ENCODE assay signal across 8 cellular contexts in genomic region chr2:73112913-73113633, GRCh38. TPM values are rescaled to one million over a fixed set of nuclear protein-coding genes. Genes with fewer than 3 reads are reported as not detected.
DNase-seq lines count a peak whose midpoint lies in the region; ATAC-seq lines count a peak whose summit lies in the region.

Gene RAB11FIP5 (minus strand): TSS chr2:73112948. CDS start chr2:73112777, 171 bp downstream.

- DNase-seq in NCI-H1930 (lab: John Stamatoyannopoulos, UW) (peak; percentile 68 to 75), caudate nucleus (lab: John Stamatoyannopoulos, UW) (peak in 54 of 61 donors; percentile 31 to 85 (median 64)), iPS-NIHi7 (ENCODE audit: extremely low spot score) (peak; percentile 91), amniotic stem cell (lab: John Stamatoyannopoulos, UW) (no peak)
- DNase-seq in activated CD4-positive, CD25-positive, alpha-beta regulatory T cell (lab: John Stamatoyannopoulos, UW) = peak; percentile 54 to 68 (median 61)

- peak; percentile 76 for ATAC-seq in HG02588 (IDR thresholded peaks at IDR 0.05; ENCODE audit: unreplicated experiment)

- peak within 1 kb of the TSS; percentile 87 to 88 (median 88) for H3K9ac ChIP-seq in skeletal muscle tissue (ENCODE audit: low read depth in 1 of 3, low read length in 3 of 3)

- H3K4me1 ChIP-seq in skeletal muscle tissue (ENCODE audit: control insufficient read depth in 3 of 3, insufficient read depth in 3 of 3, low read length in 3 of 3) = peaks cover 25 to 36% (median 30%) of the 10 kb centered on the region in 3 donors

- H3K36me3 ChIP-seq in skeletal muscle tissue (ENCODE audit: control insufficient read depth in 3 of 3, insufficient read depth in 3 of 3, low read length in 3 of 3) = no peaks in the 10 kb centered on the region

- H3K4me3 ChIP-seq in GM08714 (ENCODE audit: low read length) = peak within 1 kb of the TSS; percentile 59
- H3K4me3 ChIP-seq in skeletal muscle tissue (ENCODE audit: low read length in 3 of 3) = peak within 1 kb of the TSS; percentile 66 to 86 (median 83)

- no peaks in the 10 kb centered on the region for H3K27me3 ChIP-seq in skeletal muscle tissue (ENCODE audit: control insufficient read depth in 3 of 3, insufficient read depth in 3 of 3, low read length in 3 of 3)

- peak within 1 kb of the TSS; percentile 58 for H3K27ac ChIP-seq in caudate nucleus (ENCODE audit: low read depth, low read length)
- H3K27ac ChIP-seq in skeletal muscle tissue (ENCODE audit: low read depth, low read length) = peak within 1 kb of the TSS; percentile 85

- H3K9me3 ChIP-seq in skeletal muscle tissue (ENCODE audit: control insufficient read depth in 3 of 3, low read length in 3 of 3) = no peaks in the 10 kb centered on the region

RNA-seq across cellular contexts. Expression of gene RAB11FIP5, which starts in this region (rescaled TPM):
- total RNA-seq in skeletal muscle tissue = 12.0 TPM
